ENCODE assay signal across 16 cellular contexts in the genomic region with DNA sequence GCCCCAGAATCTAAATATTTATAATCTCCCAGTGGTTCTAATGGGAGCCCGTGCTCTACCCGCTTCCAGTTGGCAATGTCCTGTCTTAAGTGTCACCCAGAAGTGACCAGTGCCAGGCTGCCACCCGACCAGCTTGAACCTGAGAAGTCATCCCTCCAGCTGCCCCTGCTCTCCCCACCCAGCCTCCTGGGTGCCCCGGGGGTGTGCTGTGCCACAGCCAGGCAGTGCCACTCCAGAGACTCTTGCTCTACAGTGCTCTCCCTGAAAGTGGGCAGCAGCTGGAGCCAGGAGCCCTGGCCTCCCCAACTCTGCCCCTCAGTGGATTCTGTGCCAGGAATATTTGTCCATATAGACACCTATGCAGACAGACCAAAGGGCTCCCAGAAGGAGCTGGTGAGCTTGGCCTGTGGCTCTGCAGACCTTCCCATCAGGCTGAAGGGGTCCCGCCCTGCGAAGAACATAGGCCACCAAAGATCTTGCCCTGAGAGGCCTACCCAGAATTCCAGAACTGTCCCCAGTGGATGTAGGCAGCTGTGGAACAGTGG. TPM values are rescaled to one million over a fixed set of nuclear protein-coding genes. Genes with fewer than 3 reads are reported as not detected.
"Had no signal": no experiment of that assay in that cellular context is flagged by ENCODE, and none has a peak within 500 bp of the region (broad histone marks: within the 10 kb centered on the region; RNA-seq: fewer than 3 reads in every experiment).

No MANE protein-coding gene starts in this region.

- H3K27me3 Mint-ChIP-seq: activated naive CD8-positive, alpha-beta T cell had no signal

- H3K9me3 Mint-ChIP-seq: activated T-helper 2 cell treated with anti-CD3 and anti-CD28 coated beads, Interferon-gamma antibody, Interleukin-2, Interleukin-4, amounts not matched to agents 10 μg/mL and 5 μg/mL and 100 μg/mL, durations not matched to agents 14 hours and 24 hours and 36 hours had no signal

- DNase-seq: activated T-cell treated with anti-CD3 and anti-CD28 coated beads for 4 hours; brain microvascular endothelial cell; esophagus squamous epithelium; foreskin fibroblast; SJCRH30; stimulated activated CD4-positive, alpha-beta T cell treated with anti-CD3 and anti-CD28 coated beads, Interleukin-12 subunit alpha, Interleukin-12 subunit beta, amount 100 ng/mL, for 4 hours; stimulated activated naive CD4-positive, alpha-beta T cell treated with Interleukin-2 at 50 U/mL for 16 hours; SW 1271; T1000 had no signal

- H3K27ac ChIP-seq: brain microvascular endothelial cell, esophagus squamous epithelium, SJCRH30, uterus, VCaP had no signal

- H3K27me3 ChIP-seq: brain microvascular endothelial cell, esophagus squamous epithelium, uterus had no signal

- H3K36me3 Mint-ChIP-seq: activated naive CD8-positive, alpha-beta T cell had no signal

- H3K36me3 ChIP-seq: brain microvascular endothelial cell, esophagus squamous epithelium, SJCRH30, uterus had no signal

- H3K27ac Mint-ChIP-seq: activated naive CD8-positive, alpha-beta T cell; activated T-helper 2 cell treated with anti-CD3 and anti-CD28 coated beads, Interferon-gamma antibody, Interleukin-2, Interleukin-4, amounts not matched to agents 10 μg/mL and 5 μg/mL and 100 μg/mL, durations not matched to agents 14 hours and 24 hours and 36 hours; progenitor cell of endocrine pancreas had no signal

- H3K4me3 ChIP-seq: esophagus squamous epithelium, SJCRH30, uterus had no signal

- H3K4me3 Mint-ChIP-seq: activated naive CD8-positive, alpha-beta T cell had no signal

- H3K4me1 ChIP-seq: uterus had no signal

- H3K9me3 ChIP-seq: esophagus squamous epithelium, SJCRH30, uterus had no signal

RNA-seq across cellular contexts. Expression of a gene that starts 9.0 kb away (rescaled TPM):
- total RNA-seq: activated T-helper 2 cell treated with anti-CD3 and anti-CD28 coated beads, Interferon-gamma antibody, Interleukin-2, Interleukin-4, amounts not matched to agents 10 μg/mL and 5 μg/mL and 100 μg/mL, durations not matched to agents 14 hours and 24 hours and 36 hours; myocyte; sciatic nerve; SJCRH30 had no signal
